ENCODE assay signal across 15 cellular contexts in genomic region chr6:7438011-7438410, GRCh38. TPM values are rescaled to one million over a fixed set of nuclear protein-coding genes. Genes with fewer than 3 reads are reported as not detected.
DNase-seq lines count a peak whose midpoint lies in the region; ATAC-seq and TF ChIP-seq lines count a peak whose summit lies in the region.
"Had no signal": no experiment of that assay in that cellular context is flagged by ENCODE, and none has a peak within 500 bp of the region (broad histone marks: within the 10 kb centered on the region; RNA-seq: fewer than 3 reads in every experiment).

No MANE protein-coding gene starts in this region.

- H3K27me3 Mint-ChIP-seq in CD14-positive monocyte (ENCODE audit: low read depth in 3 of 3): peaks cover 2 to 3% (median 2%) of the 10 kb centered on the region in 3 donors
- peaks cover 5% of the 10 kb centered on the region for H3K27me3 Mint-ChIP-seq in dendritic cell treated with granulocyte-macrophage colony-stimulating factor and Interleukin-4, amounts not matched to agents 40 ng/mL and 50 ng/mL, for 4 days
- H3K27me3 Mint-ChIP-seq: CD4-positive, alpha-beta T cell had no signal

- no peak overlapping the region for H3K4me3 ChIP-seq in tibial nerve
- H3K4me3 ChIP-seq: K562 had no signal

- TF ChIP-seq CTCF in CD14-positive monocyte (IDR thresholded peaks at IDR 0.05) (no peak), tibial nerve (IDR thresholded peaks at IDR 0.05) (no peak)

- no peak for ATAC-seq in activated CD4-positive, CD25-positive, alpha-beta regulatory T cell treated with anti-CD3 and anti-CD28 coated beads, Interleukin-2, amount 50 U/mL, for 24 hours
- ATAC-seq: K562 had no signal

- TF ChIP-seq POLR2A in tibial nerve (IDR thresholded peaks at IDR 0.05): no peak

- no peaks in the 10 kb centered on the region for H3K36me3 ChIP-seq in tibial nerve

- DNase-seq in AG20443 (ENCODE audit: low spot score) (peak; percentile 43), CD14-positive monocyte (ENCODE audit: low spot score) (no peak), tibial nerve (ENCODE audit: low spot score in 2 of 2) (no peak), activated gamma-delta T cell treated with Interleukin-2 at 50 U/mL for 16 hours (no peak)
- DNase-seq: AML-193; Caco-2; CD4-positive, alpha-beta T cell; H9; IMR-90 had no signal

- H3K9me3 ChIP-seq in tibial nerve: no peaks in the 10 kb centered on the region
- H3K9me3 ChIP-seq: Caco-2 had no signal

- H3K27ac Mint-ChIP-seq in CD14-positive monocyte: peak overlapping the region in 5 of 7 donors; percentile 77 to 91 (median 85)
- peak overlapping the region; percentile 55 for H3K27ac Mint-ChIP-seq in dendritic cell treated with granulocyte-macrophage colony-stimulating factor and Interleukin-4, amounts not matched to agents 40 ng/mL and 50 ng/mL, for 4 days
- H3K27ac Mint-ChIP-seq: CD4-positive, alpha-beta T cell; H9 had no signal

- intact Hi-C loops in CD14-positive monocyte (cut with micrococcal nuclease): loop anchor here in 1 of 2 donors (10.0 kb wide), 1 partner anchor 177 kb away; no protein-coding TSS in a partner anchor
- intact Hi-C loops in dendritic cell treated with granulocyte-macrophage colony-stimulating factor and Interleukin-4, amounts not matched to agents 40 ng/mL and 50 ng/mL, for 4 days (cut with micrococcal nuclease): no loop called here

- H3K27ac ChIP-seq in tibial nerve: no peak overlapping the region

- H3K27me3 ChIP-seq in tibial nerve: peaks cover 0 to 3% of the 10 kb centered on the region in 2 donors

- no peak overlapping the region for H3K4me3 Mint-ChIP-seq in CD14-positive monocyte
- H3K4me3 Mint-ChIP-seq in dendritic cell treated with granulocyte-macrophage colony-stimulating factor and Interleukin-4, amounts not matched to agents 40 ng/mL and 50 ng/mL, for 4 days: no peak overlapping the region
- H3K4me3 Mint-ChIP-seq: CD4-positive, alpha-beta T cell; H9 had no signal

- TF ChIP-seq EP300 in tibial nerve (IDR thresholded peaks at IDR 0.05): no peak

- H3K4me1 ChIP-seq in tibial nerve: no peaks in the 10 kb centered on the region

- peaks cover 3 to 9% of the 10 kb centered on the region in 2 donors for H3K36me3 Mint-ChIP-seq in CD14-positive monocyte
- no peaks in the 10 kb centered on the region for H3K36me3 Mint-ChIP-seq in dendritic cell treated with granulocyte-macrophage colony-stimulating factor and Interleukin-4, amounts not matched to agents 40 ng/mL and 50 ng/mL, for 4 days (ENCODE audit: low read depth)

- peaks cover 47% of the 10 kb centered on the region for H3K4me1 Mint-ChIP-seq in CD14-positive monocyte
- H3K4me1 Mint-ChIP-seq in dendritic cell treated with granulocyte-macrophage colony-stimulating factor and Interleukin-4, amounts not matched to agents 40 ng/mL and 50 ng/mL, for 4 days (ENCODE audit: low read depth): peaks cover 46% of the 10 kb centered on the region

- peaks cover 0 to 14% (median 9%) of the 10 kb centered on the region in 7 donors for H3K9me3 Mint-ChIP-seq in CD14-positive monocyte
- no peaks in the 10 kb centered on the region for H3K9me3 Mint-ChIP-seq in dendritic cell treated with granulocyte-macrophage colony-stimulating factor and Interleukin-4, amounts not matched to agents 40 ng/mL and 50 ng/mL, for 4 days

- 96 to 98% methylated on average over 3 of the region's 3 CpGs for WGBS in tibial nerve, 2 donors

RNA-seq across cellular contexts. Expression of gene RIOK1, which starts 48.4 kb away (rescaled TPM):
- 1 to 10 TPM; 7.7 to 8.8 TPM for polyA plus RNA-seq in CD14-positive monocyte
- 10 to 100 TPM in 2 of 4 donors, 1 to 10 TPM in 2; 9.0 to 25.2 (median 12.9) TPM for total RNA-seq in tibial nerve

RNA-seq across cellular contexts. Expression of gene CAGE1, which starts 48.5 kb away (rescaled TPM):
- not detected for polyA plus RNA-seq in CD14-positive monocyte
- total RNA-seq in tibial nerve: not detected
- total RNA-seq: A172, IMR-90 had no signal
- polyA plus RNA-seq: BJ, H1, IMR-90 had no signal
